Comparison of ENCODE assay signal across 8 cellular contexts in genomic region chr9:21525174-21525573, GRCh38. TPM values are rescaled to one million over a fixed set of nuclear protein-coding genes. Genes with fewer than 3 reads are reported as not detected.
"Had no signal": no experiment of that assay in that cellular context is flagged by ENCODE, and none has a peak within 500 bp of the region (broad histone marks: within the 10 kb centered on the region; RNA-seq: fewer than 3 reads in every experiment).

No MANE protein-coding gene starts in this region.

- DNase-seq: GM23248, GOT3, H7, IMR-90, KG1 had no signal

- H3K9ac ChIP-seq: GM23248 had no signal

- H3K36me3 ChIP-seq: HAP-1 had no signal

- H3K4me1 ChIP-seq: HAP-1 had no signal

- H2AFZ ChIP-seq: GM23248 had no signal

- H3K27ac ChIP-seq: GM23248 had no signal

- H3K4me3 ChIP-seq: GM23248, HAP-1, K562 had no signal

- H3K9me3 ChIP-seq: HAP-1 had no signal

- ATAC-seq: K562 had no signal

RNA-seq across cellular contexts. Expression of gene IFNE, which starts 43.1 kb away (rescaled TPM):
- total RNA-seq: H4, H7, K562 had no signal
- polyA plus RNA-seq: K562 had no signal
